In the genomic region with DNA sequence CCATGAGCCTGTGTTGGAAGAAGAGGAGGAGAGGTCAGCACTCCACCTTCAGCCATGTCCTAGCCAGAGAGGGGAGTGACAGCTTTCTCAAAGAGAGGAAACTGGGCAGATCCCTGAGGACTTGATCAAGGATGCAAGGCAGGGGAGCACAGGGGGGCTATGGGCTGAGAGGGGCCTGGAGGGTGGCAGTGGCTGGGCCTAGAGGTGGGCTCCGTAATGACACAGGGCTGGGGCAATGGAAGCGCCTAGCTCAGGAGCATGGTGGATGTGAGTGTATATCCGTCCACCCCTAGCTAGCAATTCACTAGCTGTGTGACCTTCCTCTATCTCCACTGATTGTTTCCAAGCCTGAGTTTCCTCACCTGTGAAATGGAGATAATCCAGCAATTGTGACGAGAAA, we compare ENCODE assay signal across 15 cellular contexts. TPM values are rescaled to one million over a fixed set of nuclear protein-coding genes. Genes with fewer than 3 reads are reported as not detected.
DNase-seq lines count a peak whose midpoint lies in the region; ATAC-seq, FAIRE-seq and TF ChIP-seq lines count a peak whose summit lies in the region.
"Had no signal": no experiment of that assay in that cellular context is flagged by ENCODE, and none has a peak within 500 bp of the region (broad histone marks: within the 10 kb centered on the region; RNA-seq: fewer than 3 reads in every experiment).

No MANE protein-coding gene starts in this region.

- H3K9ac ChIP-seq in BLaER1: no peak overlapping the region
- no peak overlapping the region for H3K9ac ChIP-seq in duodenal mucosa (ENCODE audit: low read depth in 1 of 2, low read length in 2 of 2)

- no peak overlapping the region for H3K27ac ChIP-seq in BLaER1
- H3K27ac ChIP-seq in duodenal mucosa (ENCODE audit: low read depth, low read length): peak overlapping the region; percentile 55
- peak overlapping the region; percentile 67 to 79 (median 70) for H3K27ac ChIP-seq in pancreas

- intact Hi-C loops in pancreas (cut with DNase I): no loop called here

- H3K4me2 ChIP-seq in BLaER1: peak overlapping the region; percentile 45

- no peak overlapping the region for H3K4me3 ChIP-seq in BLaER1
- H3K4me3 ChIP-seq in duodenal mucosa (ENCODE audit: low read depth in 1 of 2, low read length in 2 of 2): no peak overlapping the region
- no peak overlapping the region for H3K4me3 ChIP-seq in pancreas
- H3K4me3 ChIP-seq: stomach had no signal

- H3K9me3 ChIP-seq in BLaER1 (no peaks in the 10 kb centered on the region), duodenal mucosa (ENCODE audit: control insufficient read depth in 1 of 2, low read length in 2 of 2) (no peaks in the 10 kb centered on the region), pancreas (no peaks in the 10 kb centered on the region)
- H3K9me3 ChIP-seq: stomach had no signal

- H3K4me1 ChIP-seq in BLaER1 (peaks cover 15% of the 10 kb centered on the region), duodenal mucosa (ENCODE audit: control insufficient read depth in 1 of 2, insufficient read depth in 2 of 2, low read length in 2 of 2) (peaks cover 26 to 32% of the 10 kb centered on the region in 2 donors), pancreas (peaks cover 17 to 18% (median 17%) of the 10 kb centered on the region in 3 donors)

- no peak for TF ChIP-seq CTCF in GM10248 (IDR thresholded peaks at IDR 0.05; ENCODE audit: control extremely low read depth, extremely low read depth, low read depth, missing control alignments)
- no peak for TF ChIP-seq CTCF in pancreas (IDR thresholded peaks at IDR 0.05)

- CTCF ChIA-PET in GM10248 (lab: Yijun Ruan, JAX): interaction anchor here (1.0 to 4.5 kb wide), 4 partner anchors 10 to 23 kb away, joined by 3 to 19 read pairs (median 10); no protein-coding TSS in a partner anchor

- H3K27me3 ChIP-seq in BLaER1 (no peaks in the 10 kb centered on the region), duodenal mucosa (ENCODE audit: control insufficient read depth in 1 of 2, insufficient read depth in 2 of 2, low read length in 2 of 2) (no peaks in the 10 kb centered on the region), pancreas (no peaks in the 10 kb centered on the region)
- H3K27me3 ChIP-seq: stomach had no signal

- no peaks in the 10 kb centered on the region for H4K20me1 ChIP-seq in BLaER1

- no peak for FAIRE-seq in pancreas (lab: Jason Lieb, UNC)
- FAIRE-seq: frontal cortex, urothelium cell line had no signal

- POLR2A ChIA-PET in GM10248 (lab: Yijun Ruan, JAX): no interaction called here

- no peaks in the 10 kb centered on the region for H3K36me3 ChIP-seq in BLaER1
- H3K36me3 ChIP-seq in duodenal mucosa (ENCODE audit: control insufficient read depth in 1 of 2, insufficient read depth in 2 of 2, low read length in 2 of 2): no peaks in the 10 kb centered on the region
- H3K36me3 ChIP-seq in pancreas: no peaks in the 10 kb centered on the region
- H3K36me3 ChIP-seq: stomach had no signal

- 64 to 70% methylated on average over 4 of the region's 4 CpGs for WGBS in pancreas, 2 donors

- ATAC-seq in pancreas (peak in 1 of 4 donors; percentile 4), HG03280 (IDR thresholded peaks at IDR 0.05; ENCODE audit: unreplicated experiment) (no peak)

- DNase-seq in GM10248 (ENCODE audit: extremely low spot score) (peak; percentile 2), pancreas (peak in 1 of 6 donors; percentile 41), C1 segment of cervical spinal cord (lab: John Stamatoyannopoulos, UW) (no peak), DMS153 treated with DMSO at 0.1 percent for 48 hours (lab: John Stamatoyannopoulos, UW; ENCODE audit: unreplicated experiment) (no peak)
- DNase-seq: activated CD4-positive, alpha-beta T cell treated with anti-CD3 and anti-CD28 coated beads for 4 hours; activated naive CD4-positive, alpha-beta T cell treated with Interleukin-2 at 50 U/mL for 16 hours; Karpas-422; NCI-H69 had no signal

RNA-seq across cellular contexts. Expression of a gene that starts 32.6 kb away (rescaled TPM):
- total RNA-seq in pancreas: under 1 TPM in 5 of 6 donors, not detected in 1; 0.08 to 0.55 (median 0.32) TPM
- under 1 TPM in 1 of 2 donors, not detected in 1; 0.05 TPM for polyA plus RNA-seq in pancreas
- total RNA-seq: B cell had no signal
